ENCODE assay signal across 8 cellular contexts in the genomic region with DNA sequence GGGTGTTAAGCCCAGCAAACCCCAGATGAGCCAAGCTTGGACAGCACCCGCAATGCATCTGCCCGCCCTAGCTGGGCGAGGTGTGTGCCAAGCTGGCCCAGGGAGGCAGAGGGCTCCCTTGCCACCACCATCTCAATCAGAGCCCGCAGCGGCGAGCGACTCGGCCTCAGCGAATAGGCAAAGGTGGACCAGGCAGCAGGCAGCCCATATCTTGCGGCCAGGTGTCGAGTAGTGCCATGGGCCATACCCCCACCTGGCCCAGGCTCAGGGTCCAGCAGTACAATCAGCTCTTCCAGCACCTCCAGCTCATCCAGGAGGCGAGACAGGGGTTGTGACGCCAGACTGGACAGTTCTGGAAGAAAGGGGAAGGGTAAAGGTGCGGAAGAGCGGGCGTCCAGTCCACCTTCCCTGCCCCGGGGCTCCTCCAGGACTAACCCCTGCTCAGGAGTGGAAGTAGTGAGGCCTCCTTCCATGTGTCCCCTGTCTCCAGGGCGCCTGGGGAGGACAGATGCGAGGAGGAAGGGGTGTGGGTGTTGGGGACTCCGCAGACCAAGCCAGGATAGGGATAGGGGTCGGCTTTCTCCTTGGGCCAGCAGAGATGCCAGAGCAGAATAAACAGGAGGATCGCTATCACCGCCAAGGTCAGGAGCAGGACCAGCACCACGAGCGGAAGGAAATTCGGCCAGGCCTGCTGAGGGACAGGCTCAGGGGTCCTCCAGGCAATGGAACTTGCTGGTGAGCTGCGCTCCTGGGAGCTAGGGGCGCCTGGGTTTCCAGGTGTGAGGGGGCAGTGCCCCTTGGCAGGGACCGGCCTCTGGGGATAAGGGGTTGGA. TPM values are rescaled to one million over a fixed set of nuclear protein-coding genes. Genes with fewer than 3 reads are reported as not detected.
A peak's percentile ranks its signal among the peaks of the same experiment; 100 is the strongest.
DNase-seq lines count a peak whose midpoint lies in the region; ATAC-seq, FAIRE-seq and TF ChIP-seq lines count a peak whose summit lies in the region.

No MANE protein-coding gene starts in this region.

- ATAC-seq in pancreas, result no peak
- no peak for ATAC-seq in HG02973 (IDR thresholded peaks at IDR 0.05; ENCODE audit: unreplicated experiment)
- no peak for ATAC-seq in GM21786 (IDR thresholded peaks at IDR 0.05; ENCODE audit: unreplicated experiment)

- no TSS peak for BruUV-seq in OCI-LY7 (replicated peaks; lab: Mats Ljungman, UMichigan)

- 58 to 66% methylated on average over 29 of the region's 29 CpGs for WGBS in pancreas, 2 donors
- WGBS in small intestine, 3 donors, result 75 to 79% (median 75%) methylated on average over 28 to 29 of the region's 29 CpGs

- H3K36me3 ChIP-seq in GM06990 (ENCODE audit: control insufficient read depth, insufficient read depth, low read length), result peaks cover 26% of the 10 kb centered on the region
- peaks cover 53% of the 10 kb centered on the region for H3K36me3 ChIP-seq in OCI-LY7 (ENCODE audit: insufficient read depth, low read length)
- peaks cover 0 to 10% (median 5%) of the 10 kb centered on the region in 3 donors for H3K36me3 ChIP-seq in pancreas
- peaks cover 7 to 12% of the 10 kb centered on the region in 2 donors for H3K36me3 ChIP-seq in small intestine (ENCODE audit: control insufficient read depth in 2 of 2, insufficient read depth in 2 of 2, low read length in 2 of 2)

- intact Hi-C loops in OCI-LY7 (cut with micrococcal nuclease; ENCODE audit: unreplicated experiment) (loop anchor here (1.0 to 10.0 kb wide), 4 partner anchors 22 to 1305 kb away; a partner anchor contains a TSS), pancreas (cut with DNase I) (no loop called here)

- FAIRE-seq in pancreas (lab: Jason Lieb, UNC) (no peak), small intestine (lab: Jason Lieb, UNC) (no peak)

- DNase-seq in GM06990 (ENCODE audit: extremely low read depth, insufficient read length) (no peak), OCI-LY7 (ENCODE audit: low spot score) (no peak), epithelial cell of esophagus (ENCODE audit: low read depth) (no peak), pancreas (peak in 3 of 6 donors; percentile 39 to 79 (median 50)), HK-2 (ENCODE audit: unreplicated experiment) (no peak), small intestine (no peak)

- TF ChIP-seq CTCF in GM06990 (IDR thresholded peaks at IDR 0.05; ENCODE audit: insufficient read depth, low read length, poor library complexity, severe bottlenecking) (no peak), OCI-LY7 (conservative IDR thresholded peaks at IDR 0.05; ENCODE audit: low read length) (no peak), epithelial cell of esophagus (IDR thresholded peaks at IDR 0.05; ENCODE audit: insufficient read depth, low read depth, low read length, missing control alignments) (no peak), pancreas (IDR thresholded peaks at IDR 0.05) (no peak)

- no peaks in the 10 kb centered on the region for H4K20me1 ChIP-seq in OCI-LY7 (ENCODE audit: insufficient read depth, low read length)

- no peaks in the 10 kb centered on the region; the same call in 1 of the 2 replicates for H3K79me2 ChIP-seq in OCI-LY7 (ENCODE audit: insufficient read depth, low read depth, low read length)

- H3K4me1 ChIP-seq in OCI-LY7 (ENCODE audit: insufficient read depth, low read length, poor library complexity, severe bottlenecking) (peaks cover 52% of the 10 kb centered on the region), pancreas (peaks cover 2 to 8% (median 6%) of the 10 kb centered on the region in 3 donors), small intestine (ENCODE audit: control insufficient read depth in 2 of 2, insufficient read depth in 1 of 2, low read depth in 1 of 2, low read length in 1 of 2) (no peaks in the 10 kb centered on the region)

- POLR2A ChIA-PET in OCI-LY7 (lab: Charles Lee), result interaction anchor here (0.6 kb wide), 1 partner anchor 1108 kb away, joined by 3 read pairs; no protein-coding TSS in a partner anchor

- H3K27ac ChIP-seq in OCI-LY7 (ENCODE audit: low read depth, low read length, poor library complexity, severe bottlenecking) (no peak overlapping the region), pancreas (peak overlapping the region; percentile 42 to 80 (median 78)), small intestine (ENCODE audit: low read depth in 1 of 2, low read length in 1 of 2) (peak overlapping the region in 1 of 2 donors; percentile 73)

- H3K9me3 ChIP-seq in OCI-LY7 (ENCODE audit: low read length), result no peaks in the 10 kb centered on the region
- no peaks in the 10 kb centered on the region for H3K9me3 ChIP-seq in pancreas
- H3K9me3 ChIP-seq in small intestine (ENCODE audit: control insufficient read depth, low read depth), result no peaks in the 10 kb centered on the region

- no peak overlapping the region for H2AFZ ChIP-seq in OCI-LY7 (ENCODE audit: low read length)

- H3K9me2 ChIP-seq in OCI-LY7 (ENCODE audit: insufficient read depth, low read length), result no peaks in the 10 kb centered on the region

- H3K4me3 ChIP-seq in GM06990 (replicated peaks; ENCODE audit: low read depth, low read length) (peak overlapping the region; percentile 74; the same call in 1 of the 2 replicates), OCI-LY7 (ENCODE audit: low read depth, low read length, poor library complexity, severe bottlenecking) (peak overlapping the region; percentile 69), epithelial cell of esophagus (ENCODE audit: low read length) (peak overlapping the region; percentile 72), pancreas (peak overlapping the region; percentile 27 to 60 (median 54)), small intestine (ENCODE audit: low read depth in 1 of 2, low read length in 2 of 2) (no peak overlapping the region)

- CTCF ChIA-PET in OCI-LY7 (lab: Charles Lee; ENCODE audit: unreplicated experiment), result no interaction called here

- no peaks in the 10 kb centered on the region for H3K27me3 ChIP-seq in GM06990 (replicated peaks; ENCODE audit: control insufficient read depth, insufficient read depth, low read length)
- no peaks in the 10 kb centered on the region for H3K27me3 ChIP-seq in pancreas
- no peaks in the 10 kb centered on the region for H3K27me3 ChIP-seq in small intestine (ENCODE audit: control insufficient read depth in 2 of 2, insufficient read depth in 2 of 2, low read length in 2 of 2)

- H3K4me2 ChIP-seq in OCI-LY7 (ENCODE audit: low read length), result peak overlapping the region; percentile 84

RNA-seq across cellular contexts. Expression of a gene that starts 2.8 kb away (rescaled TPM):
- 8.5 and 11.4 TPM in 2 replicates for total RNA-seq in OCI-LY7 (2014; rRNA removed; shearing (Covaris generic))
- 18.3 and 21.5 TPM in 2 replicates for total RNA-seq in OCI-LY7 (2022)
- 1 to 10 TPM; 1.3 to 9.4 (median 6.4) TPM for total RNA-seq in pancreas
- 10 to 100 TPM in 1 of 2 donors, 1 to 10 TPM in 1; 7.4 to 17.3 TPM for polyA plus RNA-seq in pancreas
- 10 to 100 TPM; 11.0 to 17.8 (median 13.2) TPM for polyA plus RNA-seq in small intestine

RNA-seq across cellular contexts. Expression of a gene that starts 5.7 kb away (rescaled TPM):
- 16.1 and 33.6 TPM in 2 replicates for total RNA-seq in OCI-LY7 (2014; rRNA removed; shearing (Covaris generic))
- 35.2 and 37.5 TPM in 2 replicates for total RNA-seq in OCI-LY7 (2022)
- 10 to 100 TPM in 5 of 6 donors, 1 to 10 TPM in 1; 9.7 to 14.3 (median 11.7) TPM for total RNA-seq in pancreas
- 100 to 1,000 TPM in 1 of 2 donors, 10 to 100 TPM in 1; 62.7 to 124 TPM for polyA plus RNA-seq in pancreas
- 10 to 100 TPM; 14.6 to 99.7 (median 41.3) TPM for polyA plus RNA-seq in small intestine

RNA-seq across cellular contexts. Expression of a gene that starts 6.0 kb away (rescaled TPM):
- 20.8 and 25.7 TPM in 2 replicates for total RNA-seq in OCI-LY7 (2014; rRNA removed; shearing (Covaris generic))
- total RNA-seq in OCI-LY7 (2022), result 51.0 and 53.7 TPM in 2 replicates
- total RNA-seq in pancreas, result 10 to 100 TPM; 26.7 to 38.2 (median 35.1) TPM
- 10 to 100 TPM; 53.5 to 64.6 TPM for polyA plus RNA-seq in pancreas
- polyA plus RNA-seq in small intestine, result 10 to 100 TPM; 59.7 to 95.9 (median 73.2) TPM

RNA-seq across cellular contexts. Expression of a gene that starts 8.9 kb away (rescaled TPM):
- 6.0 and 11.6 TPM in 2 replicates for total RNA-seq in OCI-LY7 (2014; rRNA removed; shearing (Covaris generic))
- total RNA-seq in OCI-LY7 (2022), result 11.7 and 20.0 TPM in 2 replicates
- 1 to 10 TPM; 1.7 to 5.5 (median 3.7) TPM for total RNA-seq in pancreas
- polyA plus RNA-seq in pancreas, result 10 to 100 TPM; 41.2 to 44.0 TPM
- 10 to 100 TPM; 13.7 to 58.6 (median 39.7) TPM for polyA plus RNA-seq in small intestine

RNA-seq across cellular contexts. Expression of a gene that starts 17.3 kb away (rescaled TPM):
- not detected in 2 replicates for total RNA-seq in OCI-LY7 (2014; rRNA removed; shearing (Covaris generic))
- total RNA-seq in OCI-LY7 (2022) (1.7 and 1.8 TPM in 2 replicates), pancreas (10 to 100 TPM in 3 of 6 donors, 1 to 10 TPM in 3; 3.4 to 16.4 (median 11.7) TPM)
- polyA plus RNA-seq in pancreas (10 to 100 TPM; 42.2 to 59.8 TPM), small intestine (10 to 100 TPM in 1 of 3 donors, 1 to 10 TPM in 2; 2.0 to 41.7 (median 5.1) TPM)

Comparison
In these comparisons a context has a peak if more than half of its experiments do, and no peak if none do; other contexts are left out.
1. H3K4me3 ChIP-seq: peak in GM06990 (single experiment), OCI-LY7 (single experiment), epithelial cell of esophagus (single experiment) and pancreas (4 of 4); none in small intestine (0 of 2).